ENCODE assay signal across 1 cellular context in the genomic region with DNA sequence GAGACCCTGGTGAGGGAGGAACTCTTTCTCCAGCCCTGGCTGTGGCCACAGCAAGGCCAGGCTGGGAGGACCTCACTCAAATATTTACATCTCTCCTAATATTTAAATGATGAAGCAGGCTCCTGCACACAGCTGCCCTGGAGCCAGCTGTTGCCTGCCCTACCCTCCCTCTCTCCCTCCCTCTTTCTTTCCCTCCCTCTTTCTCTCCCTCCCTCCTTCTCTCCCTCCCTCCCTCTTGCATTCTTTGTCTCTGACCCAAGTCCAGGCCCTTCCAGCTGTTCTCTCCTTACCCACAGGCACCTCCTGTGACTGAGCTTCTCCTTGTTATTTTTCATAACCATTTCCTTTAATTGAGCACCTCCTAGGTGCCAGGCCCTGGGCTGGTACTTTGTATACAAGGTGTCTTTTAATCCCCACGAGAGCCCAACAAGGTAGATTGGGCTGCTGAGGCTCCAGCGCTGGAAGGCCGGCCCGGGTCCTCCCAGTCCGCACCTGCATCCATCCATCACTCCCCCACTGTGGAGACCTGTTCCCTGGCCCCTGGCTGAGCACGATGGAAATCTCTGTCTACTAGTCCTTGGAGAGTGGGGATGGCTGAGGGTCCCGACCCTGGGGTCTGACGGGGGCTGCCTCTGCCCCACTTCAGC.
TF ChIP-seq lines count a peak whose summit lies in the region.

No MANE protein-coding gene starts in this region.

TF ChIP-seq in GM23338, 12 proteins besides CTCF, POLR2A, EP300 and RAD21 (continued from another document):
- TF ChIP-seq, protein P1, sequence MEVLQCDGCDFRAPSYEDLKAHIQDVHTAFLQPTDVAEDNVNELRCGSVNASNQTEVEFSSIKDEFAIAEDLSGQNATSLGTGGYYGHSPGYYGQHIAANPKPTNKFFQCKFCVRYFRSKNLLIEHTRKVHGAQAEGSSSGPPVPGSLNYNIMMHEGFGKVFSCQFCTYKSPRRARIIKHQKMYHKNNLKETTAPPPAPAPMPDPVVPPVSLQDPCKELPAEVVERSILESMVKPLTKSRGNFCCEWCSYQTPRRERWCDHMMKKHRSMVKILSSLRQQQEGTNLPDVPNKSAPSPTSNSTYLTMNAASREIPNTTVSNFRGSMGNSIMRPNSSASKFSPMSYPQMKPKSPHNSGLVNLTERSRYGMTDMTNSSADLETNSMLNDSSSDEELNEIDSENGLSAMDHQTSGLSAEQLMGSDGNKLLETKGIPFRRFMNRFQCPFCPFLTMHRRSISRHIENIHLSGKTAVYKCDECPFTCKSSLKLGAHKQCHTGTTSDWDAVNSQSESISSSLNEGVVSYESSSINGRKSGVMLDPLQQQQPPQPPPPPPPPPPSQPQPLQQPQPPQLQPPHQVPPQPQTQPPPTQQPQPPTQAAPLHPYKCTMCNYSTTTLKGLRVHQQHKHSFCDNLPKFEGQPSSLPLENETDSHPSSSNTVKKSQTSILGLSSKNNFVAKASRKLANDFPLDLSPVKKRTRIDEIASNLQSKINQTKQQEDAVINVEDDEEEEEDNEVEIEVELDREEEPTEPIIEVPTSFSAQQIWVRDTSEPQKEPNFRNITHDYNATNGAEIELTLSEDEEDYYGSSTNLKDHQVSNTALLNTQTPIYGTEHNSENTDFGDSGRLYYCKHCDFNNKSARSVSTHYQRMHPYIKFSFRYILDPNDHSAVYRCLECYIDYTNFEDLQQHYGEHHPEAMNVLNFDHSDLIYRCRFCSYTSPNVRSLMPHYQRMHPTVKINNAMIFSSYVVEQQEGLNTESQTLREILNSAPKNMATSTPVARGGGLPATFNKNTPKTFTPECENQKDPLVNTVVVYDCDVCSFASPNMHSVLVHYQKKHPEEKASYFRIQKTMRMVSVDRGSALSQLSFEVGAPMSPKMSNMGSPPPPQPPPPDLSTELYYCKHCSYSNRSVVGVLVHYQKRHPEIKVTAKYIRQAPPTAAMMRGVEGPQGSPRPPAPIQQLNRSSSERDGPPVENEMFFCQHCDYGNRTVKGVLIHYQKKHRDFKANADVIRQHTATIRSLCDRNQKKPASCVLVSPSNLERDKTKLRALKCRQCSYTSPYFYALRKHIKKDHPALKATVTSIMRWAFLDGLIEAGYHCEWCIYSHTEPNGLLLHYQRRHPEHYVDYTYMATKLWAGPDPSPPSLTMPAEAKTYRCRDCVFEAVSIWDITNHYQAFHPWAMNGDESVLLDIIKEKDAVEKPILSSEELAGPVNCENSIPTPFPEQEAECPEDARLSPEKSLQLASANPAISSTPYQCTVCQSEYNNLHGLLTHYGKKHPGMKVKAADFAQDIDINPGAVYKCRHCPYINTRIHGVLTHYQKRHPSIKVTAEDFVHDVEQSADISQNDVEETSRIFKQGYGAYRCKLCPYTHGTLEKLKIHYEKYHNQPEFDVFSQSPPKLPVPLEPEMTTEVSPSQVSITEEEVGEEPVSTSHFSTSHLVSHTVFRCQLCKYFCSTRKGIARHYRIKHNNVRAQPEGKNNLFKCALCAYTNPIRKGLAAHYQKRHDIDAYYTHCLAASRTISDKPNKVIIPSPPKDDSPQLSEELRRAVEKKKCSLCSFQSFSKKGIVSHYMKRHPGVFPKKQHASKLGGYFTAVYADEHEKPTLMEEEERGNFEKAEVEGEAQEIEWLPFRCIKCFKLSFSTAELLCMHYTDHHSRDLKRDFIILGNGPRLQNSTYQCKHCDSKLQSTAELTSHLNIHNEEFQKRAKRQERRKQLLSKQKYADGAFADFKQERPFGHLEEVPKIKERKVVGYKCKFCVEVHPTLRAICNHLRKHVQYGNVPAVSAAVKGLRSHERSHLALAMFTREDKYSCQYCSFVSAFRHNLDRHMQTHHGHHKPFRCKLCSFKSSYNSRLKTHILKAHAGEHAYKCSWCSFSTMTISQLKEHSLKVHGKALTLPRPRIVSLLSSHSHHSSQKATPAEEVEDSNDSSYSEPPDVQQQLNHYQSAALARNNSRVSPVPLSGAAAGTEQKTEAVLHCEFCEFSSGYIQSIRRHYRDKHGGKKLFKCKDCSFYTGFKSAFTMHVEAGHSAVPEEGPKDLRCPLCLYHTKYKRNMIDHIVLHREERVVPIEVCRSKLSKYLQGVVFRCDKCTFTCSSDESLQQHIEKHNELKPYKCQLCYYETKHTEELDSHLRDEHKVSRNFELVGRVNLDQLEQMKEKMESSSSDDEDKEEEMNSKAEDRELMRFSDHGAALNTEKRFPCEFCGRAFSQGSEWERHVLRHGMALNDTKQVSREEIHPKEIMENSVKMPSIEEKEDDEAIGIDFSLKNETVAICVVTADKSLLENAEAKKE (CRISPR knock-in tag; IDR thresholded peaks at IDR 0.05), result no peak
- TF ChIP-seq, protein P2, sequence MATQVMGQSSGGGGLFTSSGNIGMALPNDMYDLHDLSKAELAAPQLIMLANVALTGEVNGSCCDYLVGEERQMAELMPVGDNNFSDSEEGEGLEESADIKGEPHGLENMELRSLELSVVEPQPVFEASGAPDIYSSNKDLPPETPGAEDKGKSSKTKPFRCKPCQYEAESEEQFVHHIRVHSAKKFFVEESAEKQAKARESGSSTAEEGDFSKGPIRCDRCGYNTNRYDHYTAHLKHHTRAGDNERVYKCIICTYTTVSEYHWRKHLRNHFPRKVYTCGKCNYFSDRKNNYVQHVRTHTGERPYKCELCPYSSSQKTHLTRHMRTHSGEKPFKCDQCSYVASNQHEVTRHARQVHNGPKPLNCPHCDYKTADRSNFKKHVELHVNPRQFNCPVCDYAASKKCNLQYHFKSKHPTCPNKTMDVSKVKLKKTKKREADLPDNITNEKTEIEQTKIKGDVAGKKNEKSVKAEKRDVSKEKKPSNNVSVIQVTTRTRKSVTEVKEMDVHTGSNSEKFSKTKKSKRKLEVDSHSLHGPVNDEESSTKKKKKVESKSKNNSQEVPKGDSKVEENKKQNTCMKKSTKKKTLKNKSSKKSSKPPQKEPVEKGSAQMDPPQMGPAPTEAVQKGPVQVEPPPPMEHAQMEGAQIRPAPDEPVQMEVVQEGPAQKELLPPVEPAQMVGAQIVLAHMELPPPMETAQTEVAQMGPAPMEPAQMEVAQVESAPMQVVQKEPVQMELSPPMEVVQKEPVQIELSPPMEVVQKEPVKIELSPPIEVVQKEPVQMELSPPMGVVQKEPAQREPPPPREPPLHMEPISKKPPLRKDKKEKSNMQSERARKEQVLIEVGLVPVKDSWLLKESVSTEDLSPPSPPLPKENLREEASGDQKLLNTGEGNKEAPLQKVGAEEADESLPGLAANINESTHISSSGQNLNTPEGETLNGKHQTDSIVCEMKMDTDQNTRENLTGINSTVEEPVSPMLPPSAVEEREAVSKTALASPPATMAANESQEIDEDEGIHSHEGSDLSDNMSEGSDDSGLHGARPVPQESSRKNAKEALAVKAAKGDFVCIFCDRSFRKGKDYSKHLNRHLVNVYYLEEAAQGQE (IDR thresholded peaks at IDR 0.05; ENCODE audit: unreplicated experiment), result no peak
- TF ChIP-seq, protein P3, sequence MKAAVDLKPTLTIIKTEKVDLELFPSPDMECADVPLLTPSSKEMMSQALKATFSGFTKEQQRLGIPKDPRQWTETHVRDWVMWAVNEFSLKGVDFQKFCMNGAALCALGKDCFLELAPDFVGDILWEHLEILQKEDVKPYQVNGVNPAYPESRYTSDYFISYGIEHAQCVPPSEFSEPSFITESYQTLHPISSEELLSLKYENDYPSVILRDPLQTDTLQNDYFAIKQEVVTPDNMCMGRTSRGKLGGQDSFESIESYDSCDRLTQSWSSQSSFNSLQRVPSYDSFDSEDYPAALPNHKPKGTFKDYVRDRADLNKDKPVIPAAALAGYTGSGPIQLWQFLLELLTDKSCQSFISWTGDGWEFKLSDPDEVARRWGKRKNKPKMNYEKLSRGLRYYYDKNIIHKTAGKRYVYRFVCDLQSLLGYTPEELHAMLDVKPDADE (IDR thresholded peaks at IDR 0.05), result no peak
- no peak for TF ChIP-seq EZH2phosphoT487 (IDR thresholded peaks at IDR 0.05; ENCODE audit: unreplicated experiment)
